In genomic region chr14:102584871-102585869, GRCh38 we compare ENCODE assay signal across 14 cellular contexts. TPM values are rescaled to one million over a fixed set of nuclear protein-coding genes. Genes with fewer than 3 reads are reported as not detected.
DNase-seq lines count a peak whose midpoint lies in the region; TF ChIP-seq lines count a peak whose summit lies in the region.
"Had no signal": no experiment of that assay in that cellular context is flagged by ENCODE, and none has a peak within 500 bp of the region (broad histone marks: within the 10 kb centered on the region; RNA-seq: fewer than 3 reads in every experiment).

No MANE protein-coding gene starts in this region.

- no peak overlapping the region for H2AFZ ChIP-seq in PC-9

- H3K36me3 ChIP-seq in Caco-2 (ENCODE audit: control insufficient read depth, insufficient read depth, low read length) = no peaks in the 10 kb centered on the region
- no peaks in the 10 kb centered on the region for H3K36me3 ChIP-seq in PC-9 (ENCODE audit: low read depth)
- no peaks in the 10 kb centered on the region for H3K36me3 ChIP-seq in mucosa of rectum (ENCODE audit: control insufficient read depth in 2 of 2, insufficient read depth in 2 of 2, low read length in 2 of 2)
- H3K36me3 ChIP-seq: esophagus muscularis mucosa had no signal

- DNase-seq in Caco-2 (peak; percentile 73 to 89), PC-9 (peak; percentile 53 to 82), epithelial cell of prostate (ENCODE audit: low read depth, low spot score) (no peak), G401 (ENCODE audit: low spot score) (no peak), NCI-H1930 (lab: John Stamatoyannopoulos, UW) (no peak)
- no peak for DNase-seq in effector CD4-positive, alpha-beta T cell
- no peak for DNase-seq in stimulated activated CD4-positive, alpha-beta T cell treated with anti-CD3 and anti-CD28 coated beads, Interleukin-2, amount 100 ng/mL, for 48 hours
- DNase-seq: activated CD4-positive, alpha-beta T cell treated with anti-CD3 and anti-CD28 coated beads, Interleukin-2, amount 10 ng/mL, durations not matched to agents 7 days and 5 days; immature natural killer cell; KBM-7; NCI-H187 treated with DMSO at 0.1 percent for 48 hours had no signal

- H3K4me1 ChIP-seq in Caco-2 (peaks cover 43% of the 10 kb centered on the region), PC-9 (replicated peaks; ENCODE audit: insufficient read depth) (peaks cover 25% of the 10 kb centered on the region), mucosa of rectum (ENCODE audit: control insufficient read depth in 2 of 2, insufficient read depth in 2 of 2, low read length in 2 of 2) (peaks cover 4 to 5% of the 10 kb centered on the region in 2 donors)

- peak overlapping the region; percentile 14 to 15 for H3K9ac ChIP-seq in mucosa of rectum (ENCODE audit: low read depth in 1 of 2, low read length in 2 of 2)

- CTCF ChIA-PET in Caco-2 (lab: Charles Lee) (interaction anchor here (1.4 to 2.8 kb wide), 3 partner anchors 10 to 61 kb away, joined by 9 to 18 read pairs (median 10); no protein-coding TSS in a partner anchor), PC-9 (lab: Charles Lee) (interaction anchor here (0.5 to 1.5 kb wide), 4 partner anchors 9 to 710 kb away, joined by 3 to 9 read pairs (median 4); no protein-coding TSS in a partner anchor)

- H3K9me2 ChIP-seq in PC-9 (ENCODE audit: insufficient read depth) = no peaks in the 10 kb centered on the region

- TF ChIP-seq CTCF in Caco-2 (IDR thresholded peaks at IDR 0.05; ENCODE audit: insufficient read depth in 1 of 2, low read depth in 1 of 2, low read length in 1 of 2, severe bottlenecking in 1 of 2, unreplicated experiment in 1 of 2) (no peak), PC-9 (conservative IDR thresholded peaks at IDR 0.05) (no peak)

- H3K4me3 ChIP-seq in Caco-2 (ENCODE audit: low read depth, low read length) (no peak overlapping the region), PC-9 (no peak overlapping the region), mucosa of rectum (ENCODE audit: low read length in 2 of 2) (no peak overlapping the region)
- H3K4me3 ChIP-seq: esophagus muscularis mucosa had no signal

- H4K20me1 ChIP-seq in PC-9 (ENCODE audit: insufficient read depth) = no peaks in the 10 kb centered on the region

- POLR2A ChIA-PET in Caco-2 (lab: Charles Lee) = interaction anchor here (0.6 to 1.5 kb wide), 3 partner anchors 9 to 16 kb away, joined by 5 to 15 read pairs (median 6); no protein-coding TSS in a partner anchor
- POLR2A ChIA-PET in PC-9 (lab: Charles Lee; ENCODE audit: unreplicated experiment) = interaction anchor here (0.6 to 1.2 kb wide), 9 partner anchors 17 to 981 kb away, joined by 3 to 8 read pairs (median 5); no protein-coding TSS in a partner anchor

- H3K27ac ChIP-seq in PC-9 (no peak overlapping the region), epithelial cell of prostate (peak overlapping the region; percentile 46), mucosa of rectum (ENCODE audit: low read depth in 2 of 2, low read length in 2 of 2) (no peak overlapping the region)
- H3K27ac ChIP-seq: esophagus muscularis mucosa had no signal

- H3K79me2 ChIP-seq in PC-9 (ENCODE audit: low read depth) = peaks cover 5% of the 10 kb centered on the region; the same call in 1 of the 2 replicates

- H3K4me2 ChIP-seq in PC-9 = peak overlapping the region; percentile 18

- BruUV-seq in Caco-2 (replicated peaks; lab: Mats Ljungman, UMichigan) = no TSS peak
- TSS peak; percentile 25 for BruUV-seq in PC-9 (replicated peaks; lab: Mats Ljungman, UMichigan)

- intact Hi-C loops in Caco-2 (cut with micrococcal nuclease; ENCODE audit: unreplicated experiment) (loop anchor here (2.0 kb wide), 1 partner anchor 60 kb away; no protein-coding TSS in a partner anchor), PC-9 (cut with micrococcal nuclease; ENCODE audit: unreplicated experiment) (no loop called here)

- no peaks in the 10 kb centered on the region for H3K27me3 Mint-ChIP-seq in Caco-2 (ENCODE audit: insufficient read depth, unreplicated experiment)
- H3K27me3 Mint-ChIP-seq: activated T-helper 17 cell treated with anti-CD3 and anti-CD28 coated beads, Interleukin-2, amount 50 U/mL, for 72 hours had no signal

- no peaks in the 10 kb centered on the region for H3K9me3 ChIP-seq in Caco-2
- no peaks in the 10 kb centered on the region for H3K9me3 ChIP-seq in PC-9 (ENCODE audit: insufficient read depth, low read depth)
- no peaks in the 10 kb centered on the region for H3K9me3 ChIP-seq in mucosa of rectum (ENCODE audit: control insufficient read depth in 2 of 2, low read length in 2 of 2)
- H3K9me3 ChIP-seq: esophagus muscularis mucosa had no signal

- H3K27me3 ChIP-seq in Caco-2 (replicated peaks; ENCODE audit: control insufficient read depth, insufficient read depth, low read length) (no peaks in the 10 kb centered on the region), PC-9 (ENCODE audit: insufficient read depth, low read depth) (no peaks in the 10 kb centered on the region), mucosa of rectum (ENCODE audit: control insufficient read depth in 2 of 2, insufficient read depth in 2 of 2, low read length in 2 of 2) (no peaks in the 10 kb centered on the region)
- H3K27me3 ChIP-seq: esophagus muscularis mucosa had no signal

- H3K4me1 Mint-ChIP-seq in Caco-2 (ENCODE audit: low read depth, unreplicated experiment) = peaks cover 29% of the 10 kb centered on the region
- H3K4me1 Mint-ChIP-seq: activated CD4-positive, alpha-beta T cell treated with anti-CD3 and anti-CD28 coated beads, Interleukin-2, amount 10 ng/mL, durations not matched to agents 7 days and 5 days; activated T-helper 17 cell treated with anti-CD3 and anti-CD28 coated beads, Interleukin-2, amount 50 U/mL, for 72 hours; immature natural killer cell had no signal

- H3K9me3 Mint-ChIP-seq in Caco-2 (ENCODE audit: unreplicated experiment) = no peaks in the 10 kb centered on the region
- H3K9me3 Mint-ChIP-seq: activated CD4-positive, alpha-beta T cell treated with anti-CD3 and anti-CD28 coated beads, Interleukin-2, amount 10 ng/mL, durations not matched to agents 7 days and 5 days; activated T-helper 17 cell treated with anti-CD3 and anti-CD28 coated beads, Interleukin-2, amount 50 U/mL, for 72 hours; immature natural killer cell had no signal

- peak overlapping the region; percentile 83 for H3K27ac Mint-ChIP-seq in Caco-2 (ENCODE audit: unreplicated experiment)
- H3K27ac Mint-ChIP-seq: activated CD4-positive, alpha-beta T cell treated with anti-CD3 and anti-CD28 coated beads, Interleukin-2, amount 10 ng/mL, durations not matched to agents 7 days and 5 days; activated T-helper 17 cell treated with anti-CD3 and anti-CD28 coated beads, Interleukin-2, amount 50 U/mL, for 72 hours; immature natural killer cell had no signal

- no peak overlapping the region for H3K4me3 Mint-ChIP-seq in Caco-2 (ENCODE audit: unreplicated experiment)
- H3K4me3 Mint-ChIP-seq: activated CD4-positive, alpha-beta T cell treated with anti-CD3 and anti-CD28 coated beads, Interleukin-2, amount 10 ng/mL, durations not matched to agents 7 days and 5 days; activated T-helper 17 cell treated with anti-CD3 and anti-CD28 coated beads, Interleukin-2, amount 50 U/mL, for 72 hours; immature natural killer cell had no signal

- in situ Hi-C loops in G401 (cut with HindIII; ENCODE audit: low sequenced_read_pairs) = no loop called here

- peaks cover 10% of the 10 kb centered on the region for H3K36me3 Mint-ChIP-seq in Caco-2 (ENCODE audit: insufficient read depth, unreplicated experiment)
- H3K36me3 Mint-ChIP-seq: immature natural killer cell had no signal

- H3F3A ChIP-seq in PC-9 (ENCODE audit: insufficient read depth, low read depth) = peaks cover 44% of the 10 kb centered on the region

RNA-seq across cellular contexts. Expression of gene RCOR1, which starts 7.3 kb away (rescaled TPM):
- total RNA-seq in Caco-2 (2022) = 31.0 and 33.6 TPM in 2 replicates
- total RNA-seq in PC-9 (2021) = 54.2 and 67.2 TPM in 2 replicates
- total RNA-seq in G401 (2014; rRNA removed; shearing (Covaris generic)) = 19.0 and 29.0 TPM in 2 replicates

Comparison
In these comparisons a context has a peak if more than half of its experiments do, and no peak if none do; other contexts are left out.
1. DNase-seq: peak in Caco-2 (2 of 2) and PC-9 (2 of 2); none in epithelial cell of prostate (single experiment), effector CD4-positive, alpha-beta T cell (single experiment), G401 (single experiment), NCI-H1930 (0 of 2) and stimulated activated CD4-positive, alpha-beta T cell treated with anti-CD3 and anti-CD28 coated beads, Interleukin-2, amount 100 ng/mL, for 48 hours (0 of 2).